In the genomic region with DNA sequence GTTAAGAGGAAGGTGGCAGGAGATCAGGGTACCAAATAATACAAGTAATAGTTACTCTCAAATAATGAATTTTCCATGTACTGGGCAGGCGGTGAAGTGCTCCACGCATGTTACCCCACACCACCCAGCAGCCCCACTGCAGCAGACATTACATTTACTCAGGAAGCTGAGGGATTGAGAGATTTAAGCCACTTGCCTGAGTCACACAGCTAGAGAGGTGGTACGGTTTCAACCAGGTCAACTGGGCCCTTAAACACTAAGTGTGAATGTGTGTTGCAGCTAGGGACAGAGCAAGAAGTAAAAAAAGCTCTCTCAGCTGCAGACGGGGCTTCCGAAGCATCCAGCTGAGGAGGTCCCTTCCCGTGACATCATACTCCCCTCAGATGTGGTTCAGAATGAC, we compare ENCODE assay signal across 17 cellular contexts.
DNase-seq lines count a peak whose midpoint lies in the region; ATAC-seq and TF ChIP-seq lines count a peak whose summit lies in the region.
"Had no signal": no experiment of that assay in that cellular context is flagged by ENCODE, and none has a peak within 500 bp of the region (broad histone marks: within the 10 kb centered on the region; RNA-seq: fewer than 3 reads in every experiment).

No MANE protein-coding gene starts in this region.

- H3K4me1 Mint-ChIP-seq in chondrocyte (ENCODE audit: low read depth) = peaks cover 22% of the 10 kb centered on the region
- no peaks in the 10 kb centered on the region for H3K4me1 Mint-ChIP-seq in stimulated activated naive B cell treated with anti-CD40 and anti-IgM and Interleukin-4, amounts not matched to agents 10 μg/mL and 1 μg/mL and 100 μg/mL, for 72 hours
- H3K4me1 Mint-ChIP-seq: CD4-positive, CD25-positive, alpha-beta regulatory T cell had no signal

- no peak for ATAC-seq in GM21786 (IDR thresholded peaks at IDR 0.05; ENCODE audit: unreplicated experiment)
- no peak for ATAC-seq in stimulated activated naive B cell treated with anti-CD40 and anti-IgM and Interleukin-4, amounts not matched to agents 10 μg/mL and 1 μg/mL and 100 μg/mL, for 72 hours (replicated peaks)
- no peak for ATAC-seq in activated naive CD4-positive, alpha-beta T cell treated with anti-CD3 and anti-CD28 coated beads, Interleukin-2, amount 50 U/mL, for 72 hours
- no peak for ATAC-seq in activated CD4-positive, CD25-positive, alpha-beta regulatory T cell treated with anti-CD3 and anti-CD28 coated beads, Interleukin-2, amount 50 U/mL, for 24 hours
- ATAC-seq: HepG2 had no signal

- H3K27ac ChIP-seq in sigmoid colon = peak overlapping the region in 3 of 4 donors; percentile 14 to 74 (median 51)
- H3K27ac ChIP-seq: BLaER1 treated with 17β-estradiol and CSF1 and Interleukin-3, amounts not matched to agents 10 nM and 100 nM had no signal

- no peaks in the 10 kb centered on the region for H3K9me3 ChIP-seq in sigmoid colon
- H3K9me3 ChIP-seq: BLaER1 treated with 17β-estradiol and CSF1 and Interleukin-3, amounts not matched to agents 10 nM and 100 nM; HAP-1 had no signal

- H3K4me3 Mint-ChIP-seq in chondrocyte (ENCODE audit: unreplicated experiment) = no peak overlapping the region
- no peak overlapping the region for H3K4me3 Mint-ChIP-seq in stimulated activated naive B cell treated with anti-CD40 and anti-IgM and Interleukin-4, amounts not matched to agents 10 μg/mL and 1 μg/mL and 100 μg/mL, for 72 hours
- H3K4me3 Mint-ChIP-seq: CD4-positive, CD25-positive, alpha-beta regulatory T cell had no signal

- peaks cover 0 to 63% (median 57%) of the 10 kb centered on the region in 4 donors for H3K4me1 ChIP-seq in sigmoid colon
- H3K4me1 ChIP-seq: BLaER1 treated with 17β-estradiol and CSF1 and Interleukin-3, amounts not matched to agents 10 nM and 100 nM; HAP-1 had no signal

- no peaks in the 10 kb centered on the region for H3K27me3 ChIP-seq in sigmoid colon
- H3K27me3 ChIP-seq: BLaER1 treated with 17β-estradiol and CSF1 and Interleukin-3, amounts not matched to agents 10 nM and 100 nM had no signal

- 92 to 95% methylated on average over 6 of the region's 6 CpGs for WGBS in sigmoid colon, 2 donors

- no peak for TF ChIP-seq POLR2A in sigmoid colon (IDR thresholded peaks at IDR 0.05)

- DNase-seq in HT1080 (ENCODE audit: low read depth) (peak; percentile 13), chondrocyte (ENCODE audit: low spot score) (no peak), islet precursor cell (peak; percentile 82), sigmoid colon (no peak)
- no peak for DNase-seq in stimulated activated naive B cell treated with anti-CD40 and anti-IgM and Interleukin-4, amounts not matched to agents 10 μg/mL and 1 μg/mL and 100 μg/mL, for 72 hours
- DNase-seq in activated naive CD4-positive, alpha-beta T cell treated with anti-CD3 and anti-CD28 coated beads, Interleukin-2, amount 50 U/mL, for 72 hours (ENCODE audit: low spot score in 2 of 2) = no peak
- DNase-seq: ACHN; Calu3; CD4-positive, CD25-positive, alpha-beta regulatory T cell; DMS153; DMS79 treated with DMSO at 0.1 percent for 48 hours; GDM1 had no signal

- peak overlapping the region; percentile 14 for H3K27ac Mint-ChIP-seq in chondrocyte (ENCODE audit: unreplicated experiment)
- H3K27ac Mint-ChIP-seq in stimulated activated naive B cell treated with anti-CD40 and anti-IgM and Interleukin-4, amounts not matched to agents 10 μg/mL and 1 μg/mL and 100 μg/mL, for 72 hours = no peak overlapping the region
- H3K27ac Mint-ChIP-seq in activated naive CD4-positive, alpha-beta T cell treated with anti-CD3 and anti-CD28 coated beads, Interleukin-2, amount 50 U/mL, for 72 hours = no peak overlapping the region
- H3K27ac Mint-ChIP-seq: CD4-positive, CD25-positive, alpha-beta regulatory T cell had no signal

- H3K9me3 Mint-ChIP-seq in chondrocyte (ENCODE audit: low read depth) = no peaks in the 10 kb centered on the region
- H3K9me3 Mint-ChIP-seq in stimulated activated naive B cell treated with anti-CD40 and anti-IgM and Interleukin-4, amounts not matched to agents 10 μg/mL and 1 μg/mL and 100 μg/mL, for 72 hours = no peaks in the 10 kb centered on the region
- no peaks in the 10 kb centered on the region for H3K9me3 Mint-ChIP-seq in activated naive CD4-positive, alpha-beta T cell treated with anti-CD3 and anti-CD28 coated beads, Interleukin-2, amount 50 U/mL, for 72 hours

- intact Hi-C loops in sigmoid colon (cut with DNase I) = no loop called here

- TF ChIP-seq CTCF in chondrocyte (IDR thresholded peaks at IDR 0.05) = no peak
- no peak for TF ChIP-seq CTCF in sigmoid colon (IDR thresholded peaks at IDR 0.05)

- no peak overlapping the region for H3K4me3 ChIP-seq in sigmoid colon
- H3K4me3 ChIP-seq: BLaER1 treated with 17β-estradiol and CSF1 and Interleukin-3, amounts not matched to agents 10 nM and 100 nM; HAP-1 had no signal

- no peak for TF ChIP-seq EP300 in sigmoid colon (IDR thresholded peaks at IDR 0.05)

- peaks cover 6% of the 10 kb centered on the region for H3K36me3 Mint-ChIP-seq in chondrocyte (ENCODE audit: low read depth)
- no peaks in the 10 kb centered on the region for H3K36me3 Mint-ChIP-seq in stimulated activated naive B cell treated with anti-CD40 and anti-IgM and Interleukin-4, amounts not matched to agents 10 μg/mL and 1 μg/mL and 100 μg/mL, for 72 hours
- H3K36me3 Mint-ChIP-seq in activated naive CD4-positive, alpha-beta T cell treated with anti-CD3 and anti-CD28 coated beads, Interleukin-2, amount 50 U/mL, for 72 hours = no peaks in the 10 kb centered on the region
- H3K36me3 Mint-ChIP-seq: CD4-positive, CD25-positive, alpha-beta regulatory T cell had no signal

- H3K27me3 Mint-ChIP-seq in chondrocyte (ENCODE audit: low read depth) = no peaks in the 10 kb centered on the region
- no peaks in the 10 kb centered on the region for H3K27me3 Mint-ChIP-seq in stimulated activated naive B cell treated with anti-CD40 and anti-IgM and Interleukin-4, amounts not matched to agents 10 μg/mL and 1 μg/mL and 100 μg/mL, for 72 hours

- H3K36me3 ChIP-seq in sigmoid colon = peaks cover 0 to 7% (median 0%) of the 10 kb centered on the region in 4 donors
- H3K36me3 ChIP-seq: BLaER1 treated with 17β-estradiol and CSF1 and Interleukin-3, amounts not matched to agents 10 nM and 100 nM; HAP-1 had no signal

Comparison
In these comparisons a context has a peak if more than half of its experiments do, and no peak if none do; other contexts are left out.
1. DNase-seq: peak in HT1080 (single experiment) and islet precursor cell (single experiment); none in chondrocyte (single experiment), sigmoid colon (single experiment), stimulated activated naive B cell treated with anti-CD40 and anti-IgM and Interleukin-4, amounts not matched to agents 10 μg/mL and 1 μg/mL and 100 μg/mL, for 72 hours (single experiment) and activated naive CD4-positive, alpha-beta T cell treated with anti-CD3 and anti-CD28 coated beads, Interleukin-2, amount 50 U/mL, for 72 hours (0 of 2).